1 cellular context compared by ENCODE assay signal in genomic region chr15:40087095-40087805, GRCh38.
TF ChIP-seq lines count a peak whose summit lies in the region.

No MANE protein-coding gene starts in this region.

TF ChIP-seq in HEK293, 187 proteins besides CTCF, POLR2A, EP300 and RAD21 (continued from another document):
- TF ChIP-seq ZNF433 (tag by site-specific recombination; IDR thresholded peaks at IDR 0.05; ENCODE audit: low read depth) (no peak), ZNF112 (tag by site-specific recombination; IDR thresholded peaks at IDR 0.05) (no peak), ZNF114 (tag by site-specific recombination; IDR thresholded peaks at IDR 0.05) (no peak), ZNF449 (tag by site-specific recombination; IDR thresholded peaks at IDR 0.05) (peak; percentile 76; the same call in 1 of the 2 replicates), ZNF398 (tag by site-specific recombination; IDR thresholded peaks at IDR 0.05) (no peak)
